Comparison of ENCODE assay signal across 1 cellular context in the genomic region with DNA sequence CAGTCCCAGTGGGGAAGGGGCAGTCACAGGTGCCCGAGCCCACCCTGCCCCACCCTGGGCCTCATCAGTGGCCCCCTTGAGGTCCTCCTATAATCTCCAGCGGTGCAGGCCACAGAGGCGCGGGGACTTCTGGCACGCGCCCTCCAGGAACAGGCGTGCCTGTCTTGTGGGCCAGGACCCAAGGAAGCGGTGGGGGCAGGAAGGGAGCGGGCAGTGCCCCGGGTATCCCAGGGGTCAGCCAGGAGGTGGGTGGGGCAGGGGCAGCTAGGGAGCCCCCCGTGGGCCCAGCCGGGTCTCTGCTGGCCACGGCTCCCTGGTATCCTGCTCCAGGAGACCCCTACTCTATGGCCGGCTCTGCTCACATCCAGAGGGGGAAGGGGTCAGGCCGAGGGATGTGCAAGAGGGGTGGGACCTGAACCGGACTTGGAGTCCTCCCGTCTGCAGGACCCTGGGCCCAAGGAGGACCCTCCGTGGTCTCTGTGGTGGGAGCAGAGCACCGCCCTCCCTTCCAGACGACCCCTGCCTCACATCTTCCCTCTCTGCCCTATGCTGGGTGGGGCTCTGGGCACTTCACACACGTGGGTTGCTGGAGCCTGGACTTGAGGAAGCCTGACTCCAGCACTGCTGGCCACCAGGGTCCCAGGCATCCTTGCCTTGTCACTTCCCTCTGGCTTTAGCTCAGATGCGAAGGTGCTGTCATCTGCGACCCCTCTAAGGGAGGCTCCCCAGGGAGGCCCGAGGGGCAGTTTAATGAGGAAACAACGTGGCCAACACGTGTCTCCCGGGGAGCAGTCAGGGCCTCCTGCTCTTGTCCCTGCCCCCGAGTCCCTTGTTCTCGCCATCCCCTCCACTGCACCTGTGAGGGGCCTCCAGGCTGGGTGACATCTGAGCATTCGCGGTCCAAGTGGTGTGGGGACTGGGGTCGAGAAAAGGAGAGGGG.
TF ChIP-seq lines count a peak whose summit lies in the region.

No MANE protein-coding gene starts in this region.

TF ChIP-seq in HepG2, 621 proteins besides CTCF, POLR2A, EP300 and RAD21:
- TF ChIP-seq, protein P1, sequence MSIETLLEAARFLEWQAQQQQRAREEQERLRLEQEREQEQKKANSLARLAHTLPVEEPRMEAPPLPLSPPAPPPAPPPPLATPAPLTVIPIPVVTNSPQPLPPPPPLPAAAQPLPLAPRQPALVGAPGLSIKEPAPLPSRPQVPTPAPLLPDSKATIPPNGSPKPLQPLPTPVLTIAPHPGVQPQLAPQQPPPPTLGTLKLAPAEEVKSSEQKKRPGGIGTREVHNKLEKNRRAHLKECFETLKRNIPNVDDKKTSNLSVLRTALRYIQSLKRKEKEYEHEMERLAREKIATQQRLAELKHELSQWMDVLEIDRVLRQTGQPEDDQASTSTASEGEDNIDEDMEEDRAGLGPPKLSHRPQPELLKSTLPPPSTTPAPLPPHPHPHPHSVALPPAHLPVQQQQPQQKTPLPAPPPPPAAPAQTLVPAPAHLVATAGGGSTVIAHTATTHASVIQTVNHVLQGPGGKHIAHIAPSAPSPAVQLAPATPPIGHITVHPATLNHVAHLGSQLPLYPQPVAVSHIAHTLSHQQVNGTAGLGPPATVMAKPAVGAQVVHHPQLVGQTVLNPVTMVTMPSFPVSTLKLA (IDR thresholded peaks at IDR 0.05): peak; percentile 65; the same call in 1 of the 2 replicates
- TF ChIP-seq ZBTB3 (CRISPR knock-in tag; IDR thresholded peaks at IDR 0.05; ENCODE audit: borderline replicate concordance, low read depth): no peak
- TF ChIP-seq ZNF441 (CRISPR knock-in tag; IDR thresholded peaks at IDR 0.05; ENCODE audit: borderline replicate concordance): no peak
- no peak for TF ChIP-seq PTBP1 (IDR thresholded peaks at IDR 0.05; ENCODE audit: low read depth, low read length, poor library complexity, severe bottlenecking)
